Comparison of ENCODE assay signal across 7 cellular contexts in the genomic region with DNA sequence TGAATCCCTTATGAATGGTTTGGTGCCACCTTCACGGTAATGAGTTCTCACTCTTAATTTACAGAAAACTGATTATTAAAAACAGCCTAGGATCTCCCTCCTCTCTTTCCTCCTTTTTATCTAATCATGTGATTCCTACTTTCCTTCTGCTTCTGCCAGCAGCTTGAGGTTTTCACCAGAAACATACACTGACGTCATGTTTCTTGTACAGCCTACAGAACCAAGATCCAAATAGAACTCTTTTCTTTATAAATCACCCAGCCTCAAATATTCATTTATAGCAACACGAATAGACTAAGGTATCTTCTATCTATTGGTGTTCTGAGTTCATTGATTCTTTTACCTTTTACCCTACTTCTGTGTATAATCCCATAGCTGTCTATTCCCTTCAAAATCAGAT.
"Had no signal": no experiment of that assay in that cellular context is flagged by ENCODE, and none has a peak within 500 bp of the region (broad histone marks: within the 10 kb centered on the region; RNA-seq: fewer than 3 reads in every experiment).

No MANE protein-coding gene starts in this region.

- H2AFZ ChIP-seq: GM23338 had no signal

- DNase-seq: H9, HCEC 1CT, HFFc6, KG1 had no signal

- ATAC-seq: GM23338 had no signal

- FAIRE-seq: H1, H54 had no signal

- H3K4me3 ChIP-seq: GM23338 had no signal

- H3K4me2 ChIP-seq: GM23338 had no signal
